ENCODE assay signal across 1 cellular context in genomic region chr16:87824991-87825841, GRCh38.
TF ChIP-seq lines count a peak whose summit lies in the region.

No MANE protein-coding gene starts in this region.

TF ChIP-seq in K562, 482 proteins besides CTCF, POLR2A, EP300 and RAD21:
- no peak for TF ChIP-seq TRIM25 (IDR thresholded peaks at IDR 0.05; ENCODE audit: borderline replicate concordance)
- TF ChIP-seq EGR1 (conservative IDR thresholded peaks at IDR 0.05): 0 out of 2 replicates have a peak, but pooled peaks have one; percentile 12
